ENCODE assay signal across 8 cellular contexts in genomic region chr1:39204441-39205081, GRCh38. TPM values are rescaled to one million over a fixed set of nuclear protein-coding genes. Genes with fewer than 3 reads are reported as not detected.
A peak's percentile ranks its signal among the peaks of the same experiment; 100 is the strongest.
DNase-seq lines count a peak whose midpoint lies in the region; ATAC-seq and TF ChIP-seq lines count a peak whose summit lies in the region.

TSS of gene MACF1 (plus strand) at chr1:39204695. CDS start at chr1:39205023, 328 bp downstream.

- peaks cover 31% of the 10 kb centered on the region for H3F3A ChIP-seq in smooth muscle cell (ENCODE audit: low read depth)

- H3K9ac ChIP-seq in BLaER1 treated with 17β-estradiol and CSF1 and Interleukin-3, amounts not matched to agents 10 nM and 100 nM, result peak within 1 kb of the TSS; percentile 78 to 90 (median 87)
- H3K9ac ChIP-seq in smooth muscle cell (ENCODE audit: low read depth), result peak within 1 kb of the TSS; percentile 93

- peak within 1 kb of the TSS; percentile 83 to 95 (median 89) for H3K4me2 ChIP-seq in BLaER1 treated with 17β-estradiol and CSF1 and Interleukin-3, amounts not matched to agents 10 nM and 100 nM
- H3K4me2 ChIP-seq in smooth muscle cell, result peak within 1 kb of the TSS; percentile 83

- peaks cover 0 to 17% (median 0%) of the 10 kb centered on the region in 11 experiments; a peak in 5 of 22 replicates for H4K20me1 ChIP-seq in BLaER1 treated with 17β-estradiol and CSF1 and Interleukin-3, amounts not matched to agents 10 nM and 100 nM
- peaks cover 37% of the 10 kb centered on the region for H4K20me1 ChIP-seq in smooth muscle cell (ENCODE audit: low read depth)

- WGBS in smooth muscle cell (ENCODE audit: low lambda C conversion rate), result 3% methylated on average over 9 of the region's 9 CpGs

- DNase-seq in T1000 (lab: John Stamatoyannopoulos, UW) (peak; percentile 56), choroid plexus epithelial cell (ENCODE audit: low read depth) (peak; percentile 98), kidney tubule cell (ENCODE audit: low spot score) (peak; percentile 91), smooth muscle cell (lab: John Stamatoyannopoulos, UW; ENCODE audit: unreplicated experiment) (peak; percentile 40), GM13976 (ENCODE audit: low spot score) (no peak)

- peak; percentile 73 for TF ChIP-seq CTCF in choroid plexus epithelial cell (conservative IDR thresholded peaks at IDR 0.05; ENCODE audit: low read depth, low read length)
- peak; percentile 20 for TF ChIP-seq CTCF in smooth muscle cell (IDR thresholded peaks at IDR 0.05; ENCODE audit: borderline replicate concordance, insufficient read depth, poor library complexity, severe bottlenecking)
- TF ChIP-seq CTCF in GM13976 (IDR thresholded peaks at IDR 0.05; ENCODE audit: borderline replicate concordance, control extremely low read depth, extremely low read depth, insufficient read depth, missing control alignments), result no peak

- H2AFZ ChIP-seq in smooth muscle cell (ENCODE audit: low read depth), result no peak within 1 kb of the TSS

- H3K27ac ChIP-seq in BLaER1 treated with 17β-estradiol and CSF1 and Interleukin-3, amounts not matched to agents 10 nM and 100 nM, result peak within 1 kb of the TSS; percentile 80 to 96 (median 89)
- H3K27ac ChIP-seq in smooth muscle cell (ENCODE audit: low read depth), result peak within 1 kb of the TSS; percentile 98

- H3K9me3 ChIP-seq in BLaER1 treated with 17β-estradiol and CSF1 and Interleukin-3, amounts not matched to agents 10 nM and 100 nM (replicated peaks in 1 of 11), result peaks cover 0 to 7% (median 2%) of the 10 kb centered on the region in 11 experiments; a peak in 11 of 22 replicates
- H3K9me3 ChIP-seq in smooth muscle cell (replicated peaks; ENCODE audit: low read depth), result no peaks in the 10 kb centered on the region

- H3K27me3 ChIP-seq in BLaER1 treated with 17β-estradiol and CSF1 and Interleukin-3, amounts not matched to agents 10 nM and 100 nM, result no peaks in the 10 kb centered on the region
- H3K27me3 ChIP-seq in smooth muscle cell (ENCODE audit: low read depth), result no peaks in the 10 kb centered on the region

- peak within 1 kb of the TSS; percentile 64 to 79 (median 69) for H3K4me3 ChIP-seq in BLaER1 treated with 17β-estradiol and CSF1 and Interleukin-3, amounts not matched to agents 10 nM and 100 nM
- H3K4me3 ChIP-seq in choroid plexus epithelial cell (ENCODE audit: low read depth, low read length), result peak within 1 kb of the TSS; percentile 66
- peak within 1 kb of the TSS; percentile 47 for H3K4me3 ChIP-seq in smooth muscle cell

- peak; percentile 27 for ATAC-seq in HG03103 (IDR thresholded peaks at IDR 0.05; ENCODE audit: low read depth, unreplicated experiment)
- no peak for ATAC-seq in HG02798 (IDR thresholded peaks at IDR 0.05; ENCODE audit: poor library complexity, unreplicated experiment)

- peaks cover 40 to 67% (median 53%) of the 10 kb centered on the region in 10 experiments for H3K4me1 ChIP-seq in BLaER1 treated with 17β-estradiol and CSF1 and Interleukin-3, amounts not matched to agents 10 nM and 100 nM
- H3K4me1 ChIP-seq in smooth muscle cell (ENCODE audit: low read depth), result peaks cover 22% of the 10 kb centered on the region

- peaks cover 86% of the 10 kb centered on the region for H3K79me2 ChIP-seq in smooth muscle cell (ENCODE audit: low read depth)

- in situ Hi-C loops in GM13976 (cut with MboI; ENCODE audit: low sequenced_read_pairs, unreplicated experiment), result no loop called here

- peaks cover 0 to 24% (median 16%) of the 10 kb centered on the region in 11 experiments; a peak in 14 of 22 replicates for H3K36me3 ChIP-seq in BLaER1 treated with 17β-estradiol and CSF1 and Interleukin-3, amounts not matched to agents 10 nM and 100 nM
- no peaks in the 10 kb centered on the region for H3K36me3 ChIP-seq in smooth muscle cell (ENCODE audit: low read depth)

RNA-seq across cellular contexts. Expression of gene MACF1, which starts in this region (rescaled TPM):
- total RNA-seq in smooth muscle cell, result 186 and 195 TPM in 2 replicates
- 36.9 and 71.9 TPM in 2 replicates for polyA plus RNA-seq in smooth muscle cell
